Comparison of ENCODE assay signal across 17 cellular contexts in genomic region chr2:233058717-233059546, GRCh38. TPM values are rescaled to one million over a fixed set of nuclear protein-coding genes. Genes with fewer than 3 reads are reported as not detected.
DNase-seq lines count a peak whose midpoint lies in the region; ATAC-seq and TF ChIP-seq lines count a peak whose summit lies in the region.
"Had no signal": no experiment of that assay in that cellular context is flagged by ENCODE, and none has a peak within 500 bp of the region (broad histone marks: within the 10 kb centered on the region; RNA-seq: fewer than 3 reads in every experiment).

No MANE protein-coding gene starts in this region.

- WGBS in stomach, 5 donors = 89 to 99% (median 95%) methylated on average over 18 to 24 of the region's 24 CpGs

- peaks cover 31% of the 10 kb centered on the region for H3K36me3 Mint-ChIP-seq in activated CD4-positive, alpha-beta T cell treated with anti-CD3 and anti-CD28 coated beads, Interleukin-2, amount 10 ng/mL, durations not matched to agents 7 days and 5 days (ENCODE audit: low read depth)
- no peaks in the 10 kb centered on the region for H3K36me3 Mint-ChIP-seq in activated CD8-positive, alpha-beta T cell treated with anti-CD3 and anti-CD28 coated beads for 36 hours (ENCODE audit: low read depth)
- H3K36me3 Mint-ChIP-seq: brain had no signal

- POLR2A ChIA-PET in activated CD4-positive, alpha-beta T cell treated with anti-CD3 and anti-CD28 coated beads, Interleukin-2, amount 10 ng/mL, durations not matched to agents 7 days and 5 days (lab: Charles Lee) = no interaction called here
- POLR2A ChIA-PET in activated CD8-positive, alpha-beta T cell treated with anti-CD3 and anti-CD28 coated beads for 36 hours (lab: Charles Lee) = interaction anchor here (1.4 to 6.7 kb wide), 6 partner anchors 11 to 362 kb away, joined by 3 to 119 read pairs (median 12); partner anchors contain the start of genes ATG16L1 and GIGYF2

- peaks cover 10% of the 10 kb centered on the region for H3K27me3 Mint-ChIP-seq in activated CD4-positive, alpha-beta T cell treated with anti-CD3 and anti-CD28 coated beads, Interleukin-2, amount 10 ng/mL, durations not matched to agents 7 days and 5 days
- H3K27me3 Mint-ChIP-seq in activated CD8-positive, alpha-beta T cell treated with anti-CD3 and anti-CD28 coated beads for 36 hours = no peaks in the 10 kb centered on the region

- TF ChIP-seq CTCF in activated CD8-positive, alpha-beta T cell treated with anti-CD3 and anti-CD28 coated beads for 36 hours (IDR thresholded peaks at IDR 0.05) = no peak
- no peak for TF ChIP-seq CTCF in stomach (IDR thresholded peaks at IDR 0.05)

- H3K27me3 ChIP-seq in layer of hippocampus (ENCODE audit: control insufficient read depth, insufficient read depth, low read length) (no peaks in the 10 kb centered on the region), stomach (peaks cover 0 to 10% (median 0%) of the 10 kb centered on the region in 3 donors)

- peak overlapping the region; percentile 47 for H3K4me3 Mint-ChIP-seq in activated CD4-positive, alpha-beta T cell treated with anti-CD3 and anti-CD28 coated beads, Interleukin-2, amount 10 ng/mL, durations not matched to agents 7 days and 5 days
- H3K4me3 Mint-ChIP-seq in activated CD8-positive, alpha-beta T cell treated with anti-CD3 and anti-CD28 coated beads for 36 hours = peak overlapping the region; percentile 50
- H3K4me3 Mint-ChIP-seq: brain, nephron progenitor cell had no signal

- no peaks in the 10 kb centered on the region for H3K9me3 Mint-ChIP-seq in activated CD4-positive, alpha-beta T cell treated with anti-CD3 and anti-CD28 coated beads, Interleukin-2, amount 10 ng/mL, durations not matched to agents 7 days and 5 days
- H3K9me3 Mint-ChIP-seq in activated CD8-positive, alpha-beta T cell treated with anti-CD3 and anti-CD28 coated beads for 36 hours = no peaks in the 10 kb centered on the region
- H3K9me3 Mint-ChIP-seq: brain, nephron progenitor cell had no signal

- peak overlapping the region; percentile 98 for H3K27ac Mint-ChIP-seq in activated CD4-positive, alpha-beta T cell treated with anti-CD3 and anti-CD28 coated beads, Interleukin-2, amount 10 ng/mL, durations not matched to agents 7 days and 5 days
- peak overlapping the region; percentile 97 for H3K27ac Mint-ChIP-seq in activated CD8-positive, alpha-beta T cell treated with anti-CD3 and anti-CD28 coated beads for 36 hours
- H3K27ac Mint-ChIP-seq: brain, nephron progenitor cell had no signal

- peaks cover 32% of the 10 kb centered on the region for H3K4me1 Mint-ChIP-seq in activated CD4-positive, alpha-beta T cell treated with anti-CD3 and anti-CD28 coated beads, Interleukin-2, amount 10 ng/mL, durations not matched to agents 7 days and 5 days
- peaks cover 28% of the 10 kb centered on the region for H3K4me1 Mint-ChIP-seq in activated CD8-positive, alpha-beta T cell treated with anti-CD3 and anti-CD28 coated beads for 36 hours (ENCODE audit: low read depth)

- H3K9me3 ChIP-seq in stomach = no peaks in the 10 kb centered on the region
- H3K9me3 ChIP-seq: A549 had no signal

- TF ChIP-seq EP300 in stomach (IDR thresholded peaks at IDR 0.05) = no peak

- TF ChIP-seq POLR2A in stomach (IDR thresholded peaks at IDR 0.05) = no peak

- no peak overlapping the region for H3K4me3 ChIP-seq in stomach
- H3K4me3 ChIP-seq: A549 had no signal

- CTCF ChIA-PET in activated CD4-positive, alpha-beta T cell treated with anti-CD3 and anti-CD28 coated beads, Interleukin-2, amount 10 ng/mL, durations not matched to agents 7 days and 5 days (lab: Charles Lee) = interaction anchor here (1.8 to 6.4 kb wide), 2 partner anchors 22 to 209 kb away, joined by 8 to 57 read pairs; no protein-coding TSS in a partner anchor
- CTCF ChIA-PET in activated CD8-positive, alpha-beta T cell treated with anti-CD3 and anti-CD28 coated beads for 36 hours (lab: Charles Lee) = interaction anchor here (1.3 to 3.8 kb wide), 5 partner anchors 9 to 206 kb away, joined by 5 to 24 read pairs (median 19); no protein-coding TSS in a partner anchor

- ATAC-seq in activated CD8-positive, alpha-beta T cell treated with anti-CD3 and anti-CD28 coated beads for 36 hours = no peak
- no peak for ATAC-seq in HG03354 (IDR thresholded peaks at IDR 0.05; ENCODE audit: poor library complexity, severe bottlenecking, unreplicated experiment)
- ATAC-seq in HG03439 (IDR thresholded peaks at IDR 0.05; ENCODE audit: unreplicated experiment) = no peak

- no peaks in the 10 kb centered on the region for H3K36me3 ChIP-seq in stomach

- H3K27ac ChIP-seq in layer of hippocampus (ENCODE audit: low read depth, low read length) (peak overlapping the region; percentile 78), stomach (peak overlapping the region; percentile 71 to 86 (median 78))

- DNase-seq in activated CD4-positive, alpha-beta T cell treated with anti-CD3 and anti-CD28 coated beads, Interleukin-2, amount 10 ng/mL, durations not matched to agents 7 days and 5 days = no peak
- DNase-seq in activated CD4-positive, alpha-beta T cell treated with anti-CD3 and anti-CD28 coated beads, Interleukin-2, amount 50 U/mL, for 4 hours = no peak
- DNase-seq in activated CD8-positive, alpha-beta T cell treated with anti-CD3 and anti-CD28 coated beads for 36 hours = no peak
- DNase-seq in stomach = peak; percentile 23
- DNase-seq in NCI-H2029 treated with DMSO at 0.1 percent for 48 hours (lab: John Stamatoyannopoulos, UW) = no peak
- DNase-seq: EL; NCI-H1417 treated with DMSO at 0.1 percent for 48 hours; NCI-H526; nephron progenitor cell; stimulated activated naive CD4-positive, alpha-beta T cell had no signal

- peaks cover 0 to 45% (median 41%) of the 10 kb centered on the region in 4 donors for H3K4me1 ChIP-seq in stomach

- intact Hi-C loops in activated CD8-positive, alpha-beta T cell treated with anti-CD3 and anti-CD28 coated beads for 36 hours (cut with micrococcal nuclease) = loop anchor here (10.0 kb wide), 1 partner anchor 204 kb away; no protein-coding TSS in a partner anchor
- intact Hi-C loops in stomach (cut with DNase I; ENCODE audit: low total_unique reads) = no loop called here

RNA-seq across cellular contexts. Expression of gene INPP5D, which starts 1.2 kb away (rescaled TPM):
- total RNA-seq in activated CD4-positive, alpha-beta T cell treated with anti-CD3 and anti-CD28 coated beads, Interleukin-2, amount 10 ng/mL, durations not matched to agents 7 days and 5 days = 100 to 1,000 TPM; 121 to 138 TPM
- total RNA-seq in activated CD8-positive, alpha-beta T cell treated with anti-CD3 and anti-CD28 coated beads for 36 hours = 10 to 100 TPM; 38.6 to 40.2 TPM
- 100 to 1,000 TPM in 1 of 5 donors, 10 to 100 TPM in 2, 1 to 10 TPM in 2; 8.1 to 564 (median 11.2) TPM for total RNA-seq in stomach
- polyA plus RNA-seq in stomach = 1 to 10 TPM; 3.7 to 5.2 (median 4.7) TPM

RNA-seq across cellular contexts. Expression of gene NEU2, which starts 26.5 kb away (rescaled TPM):
- total RNA-seq in activated CD4-positive, alpha-beta T cell treated with anti-CD3 and anti-CD28 coated beads, Interleukin-2, amount 10 ng/mL, durations not matched to agents 7 days and 5 days = not detected
- total RNA-seq in activated CD8-positive, alpha-beta T cell treated with anti-CD3 and anti-CD28 coated beads for 36 hours = not detected
- total RNA-seq in stomach = not detected
- not detected for polyA plus RNA-seq in stomach
- total RNA-seq: activated CD8-positive, alpha-beta memory T cell treated with anti-CD3 and anti-CD28 coated beads for 36 hours; esophagus mucosa had no signal
- polyA plus RNA-seq: A549 had no signal

RNA-seq across cellular contexts. Expression of gene NGEF, which starts 45.9 kb away (rescaled TPM):
- total RNA-seq in activated CD4-positive, alpha-beta T cell treated with anti-CD3 and anti-CD28 coated beads, Interleukin-2, amount 10 ng/mL, durations not matched to agents 7 days and 5 days = not detected
- under 1 TPM in 1 of 2 experiments, not detected in 1; 0.63 TPM for total RNA-seq in activated CD8-positive, alpha-beta T cell treated with anti-CD3 and anti-CD28 coated beads for 36 hours
- 10 to 100 TPM in 3 of 5 donors, 1 to 10 TPM in 2; 4.2 to 30.9 (median 16.9) TPM for total RNA-seq in stomach
- polyA plus RNA-seq in stomach = 1 to 10 TPM; 2.6 to 4.2 (median 3.5) TPM
